11 cellular contexts compared by ENCODE assay signal in genomic region chrX:50100188-50100587, GRCh38.
DNase-seq lines count a peak whose midpoint lies in the region; ATAC-seq and TF ChIP-seq lines count a peak whose summit lies in the region.
"Had no signal": no experiment of that assay in that cellular context is flagged by ENCODE, and none has a peak within 500 bp of the region (broad histone marks: within the 10 kb centered on the region; RNA-seq: fewer than 3 reads in every experiment).

No MANE protein-coding gene starts in this region.

- TF ChIP-seq EP300 in transverse colon (IDR thresholded peaks at IDR 0.05; ENCODE audit: low read depth) = no peak

- no peak overlapping the region for H3K27ac ChIP-seq in transverse colon
- H3K27ac ChIP-seq: thyroid gland had no signal

- no peak for ATAC-seq in GM18520 (IDR thresholded peaks at IDR 0.05; ENCODE audit: unreplicated experiment)
- ATAC-seq in T-cell (replicated peaks in 1 of 4) = no peak

- no peaks in the 10 kb centered on the region for H3K4me1 ChIP-seq in transverse colon
- H3K4me1 ChIP-seq: thyroid gland had no signal

- H3K27ac Mint-ChIP-seq in activated naive CD4-positive, alpha-beta T cell treated with anti-CD3 and anti-CD28 coated beads for 36 hours = no peak overlapping the region
- H3K27ac Mint-ChIP-seq in glutamatergic neuron (ENCODE audit: unreplicated experiment) (no peak overlapping the region), T-cell (no peak overlapping the region)
- no peak overlapping the region for H3K27ac Mint-ChIP-seq in activated naive CD8-positive, alpha-beta T cell treated with anti-CD3 and anti-CD28 coated beads for 36 hours
- H3K27ac Mint-ChIP-seq: naive B cell had no signal

- DNase-seq in activated naive CD4-positive, alpha-beta T cell treated with anti-CD3 and anti-CD28 coated beads for 36 hours = peak; percentile 4
- DNase-seq in activated naive CD4-positive, alpha-beta T cell (lab: John Stamatoyannopoulos, UW) = no peak
- peak; percentile 70 for DNase-seq in OCI-M1 (lab: John Stamatoyannopoulos, UW)
- DNase-seq in glutamatergic neuron = peak; percentile 8
- no peak for DNase-seq in transverse colon
- no peak for DNase-seq in activated naive CD8-positive, alpha-beta T cell treated with anti-CD3 and anti-CD28 coated beads for 36 hours
- no peak for DNase-seq in T-cell
- DNase-seq: KG1, naive B cell, thyroid gland had no signal

- no peaks in the 10 kb centered on the region for H3K27me3 Mint-ChIP-seq in activated naive CD4-positive, alpha-beta T cell treated with anti-CD3 and anti-CD28 coated beads for 36 hours (ENCODE audit: low read depth)
- no peaks in the 10 kb centered on the region for H3K27me3 Mint-ChIP-seq in glutamatergic neuron (ENCODE audit: unreplicated experiment)
- peaks cover 3% of the 10 kb centered on the region for H3K27me3 Mint-ChIP-seq in activated naive CD8-positive, alpha-beta T cell treated with anti-CD3 and anti-CD28 coated beads for 36 hours
- H3K27me3 Mint-ChIP-seq in T-cell = peaks cover 0 to 18% of the 10 kb centered on the region in 2 donors
- H3K27me3 Mint-ChIP-seq: naive B cell had no signal

- no peaks in the 10 kb centered on the region for H3K27me3 ChIP-seq in transverse colon
- H3K27me3 ChIP-seq: thyroid gland had no signal

- no peak overlapping the region for H3K4me3 ChIP-seq in transverse colon
- H3K4me3 ChIP-seq: thyroid gland had no signal

- in situ Hi-C loops in transverse colon (cut with MboI; ENCODE audit: low pct_ligation_motif_present in 1 of 4, low pct_unique_long_range_greater_than_20kb in 1 of 4, low sequenced_read_pairs in 3 of 4) = no loop called here

- H3K9me3 Mint-ChIP-seq in activated naive CD4-positive, alpha-beta T cell treated with anti-CD3 and anti-CD28 coated beads for 36 hours = no peaks in the 10 kb centered on the region
- H3K9me3 Mint-ChIP-seq in glutamatergic neuron (ENCODE audit: unreplicated experiment) (peaks cover 1% of the 10 kb centered on the region), T-cell (no peaks in the 10 kb centered on the region)
- H3K9me3 Mint-ChIP-seq in activated naive CD8-positive, alpha-beta T cell treated with anti-CD3 and anti-CD28 coated beads for 36 hours = no peaks in the 10 kb centered on the region

- H3K4me1 Mint-ChIP-seq in activated naive CD4-positive, alpha-beta T cell treated with anti-CD3 and anti-CD28 coated beads for 36 hours (ENCODE audit: low read depth) = no peaks in the 10 kb centered on the region
- H3K4me1 Mint-ChIP-seq in glutamatergic neuron (ENCODE audit: low read depth, unreplicated experiment) = no peaks in the 10 kb centered on the region
- H3K4me1 Mint-ChIP-seq in activated naive CD8-positive, alpha-beta T cell treated with anti-CD3 and anti-CD28 coated beads for 36 hours = peaks cover 3% of the 10 kb centered on the region
- H3K4me1 Mint-ChIP-seq in T-cell = no peaks in the 10 kb centered on the region

- H3K9me3 ChIP-seq in transverse colon = no peaks in the 10 kb centered on the region
- H3K9me3 ChIP-seq: thyroid gland had no signal

- no peak for TF ChIP-seq CTCF in glutamatergic neuron (IDR thresholded peaks at IDR 0.05; ENCODE audit: partially characterized antibody, unreplicated experiment)
- TF ChIP-seq CTCF in transverse colon (IDR thresholded peaks at IDR 0.05) = peak; percentile 16 to 56 (median 35)

- POLR2A ChIA-PET in T-cell (lab: Charles Lee) = no interaction called here

- CTCF ChIA-PET in activated naive CD4-positive, alpha-beta T cell treated with anti-CD3 and anti-CD28 coated beads for 36 hours (lab: Charles Lee) = interaction anchor here (1.1 kb wide), 1 partner anchor 216 kb away, joined by 5 read pairs; no protein-coding TSS in a partner anchor
- CTCF ChIA-PET in T-cell (lab: Charles Lee) = interaction anchor here in 1 of 2 donors (0.6 kb wide), 1 partner anchor 53 kb away, joined by 3 read pairs; no protein-coding TSS in a partner anchor

- intact Hi-C loops in activated naive CD4-positive, alpha-beta T cell treated with anti-CD3 and anti-CD28 coated beads for 36 hours (cut with micrococcal nuclease) = loop anchor here (1.0 kb wide), 2 partner anchors 104 to 480 kb away; partner anchors contain the start of gene CCNB3
- intact Hi-C loops in transverse colon (cut with DNase I; ENCODE audit: low total_unique reads) = no loop called here

- WGBS in transverse colon (ENCODE audit: low coverage in 1 of 2), 2 donors = 44% methylated on average over 3 of the region's 3 CpGs; no CpG with 5 or more reads in 1 of the 2 donors

- no peak overlapping the region for H3K4me3 Mint-ChIP-seq in activated naive CD4-positive, alpha-beta T cell treated with anti-CD3 and anti-CD28 coated beads for 36 hours
- no peak overlapping the region for H3K4me3 Mint-ChIP-seq in glutamatergic neuron (ENCODE audit: unreplicated experiment)
- H3K4me3 Mint-ChIP-seq in activated naive CD8-positive, alpha-beta T cell treated with anti-CD3 and anti-CD28 coated beads for 36 hours = no peak overlapping the region
- H3K4me3 Mint-ChIP-seq in T-cell = no peak overlapping the region
- H3K4me3 Mint-ChIP-seq: naive B cell had no signal

- H3K36me3 ChIP-seq in transverse colon = no peaks in the 10 kb centered on the region
- H3K36me3 ChIP-seq: thyroid gland had no signal

- TF ChIP-seq POLR2A in transverse colon (IDR thresholded peaks at IDR 0.05) = no peak

- H3K36me3 Mint-ChIP-seq in activated naive CD4-positive, alpha-beta T cell treated with anti-CD3 and anti-CD28 coated beads for 36 hours (ENCODE audit: low read depth) = no peaks in the 10 kb centered on the region
- H3K36me3 Mint-ChIP-seq in glutamatergic neuron (ENCODE audit: unreplicated experiment) (no peaks in the 10 kb centered on the region), T-cell (no peaks in the 10 kb centered on the region)
- no peaks in the 10 kb centered on the region for H3K36me3 Mint-ChIP-seq in activated naive CD8-positive, alpha-beta T cell treated with anti-CD3 and anti-CD28 coated beads for 36 hours
- H3K36me3 Mint-ChIP-seq: naive B cell had no signal

Comparison
In these comparisons a context has a peak if more than half of its experiments do, and no peak if none do; other contexts are left out.
1. DNase-seq: peak in activated naive CD4-positive, alpha-beta T cell treated with anti-CD3 and anti-CD28 coated beads for 36 hours (single experiment), OCI-M1 (single experiment) and glutamatergic neuron (single experiment); none in activated naive CD4-positive, alpha-beta T cell (0 of 4), transverse colon (single experiment), activated naive CD8-positive, alpha-beta T cell treated with anti-CD3 and anti-CD28 coated beads for 36 hours (single experiment) and T-cell (0 of 34).